Comparison of ENCODE assay signal across 2 cellular contexts in the genomic region with DNA sequence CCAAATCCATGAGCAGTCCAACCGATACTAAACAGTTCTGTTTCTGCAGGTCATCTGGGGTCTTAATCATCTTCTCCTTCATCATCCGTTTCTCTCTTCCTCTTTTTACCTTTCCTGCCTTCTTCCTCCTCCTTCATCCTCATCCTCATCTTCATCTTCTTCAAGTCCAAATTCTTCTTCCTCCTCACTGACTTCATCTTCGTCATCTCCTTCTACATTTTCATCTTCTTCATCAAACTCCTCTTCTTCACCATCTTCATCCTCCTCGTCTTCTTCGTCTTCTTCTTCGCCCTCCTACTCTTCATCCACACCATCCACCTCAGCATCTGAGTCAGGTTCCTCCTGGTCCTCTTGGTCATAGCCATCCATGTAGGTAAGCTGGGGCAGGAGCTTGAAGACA.
TF ChIP-seq lines count a peak whose summit lies in the region.

No MANE protein-coding gene starts in this region.

TF ChIP-seq in HEK293, 187 proteins besides CTCF, POLR2A, EP300 and RAD21:
- TF ChIP-seq ZNF624 (tag by site-specific recombination; IDR thresholded peaks at IDR 0.05) (no peak), ZNF311 (tag by site-specific recombination; IDR thresholded peaks at IDR 0.05; ENCODE audit: borderline replicate concordance) (0 out of 2 replicates have a peak, but pooled peaks have one; percentile 43), ZNF473 (tag by site-specific recombination; IDR thresholded peaks at IDR 0.05) (0 out of 2 replicates have a peak, but pooled peaks have one; percentile 48), ZNF664 (tag by site-specific recombination; IDR thresholded peaks at IDR 0.05) (no peak)
- TF ChIP-seq, protein P1, sequence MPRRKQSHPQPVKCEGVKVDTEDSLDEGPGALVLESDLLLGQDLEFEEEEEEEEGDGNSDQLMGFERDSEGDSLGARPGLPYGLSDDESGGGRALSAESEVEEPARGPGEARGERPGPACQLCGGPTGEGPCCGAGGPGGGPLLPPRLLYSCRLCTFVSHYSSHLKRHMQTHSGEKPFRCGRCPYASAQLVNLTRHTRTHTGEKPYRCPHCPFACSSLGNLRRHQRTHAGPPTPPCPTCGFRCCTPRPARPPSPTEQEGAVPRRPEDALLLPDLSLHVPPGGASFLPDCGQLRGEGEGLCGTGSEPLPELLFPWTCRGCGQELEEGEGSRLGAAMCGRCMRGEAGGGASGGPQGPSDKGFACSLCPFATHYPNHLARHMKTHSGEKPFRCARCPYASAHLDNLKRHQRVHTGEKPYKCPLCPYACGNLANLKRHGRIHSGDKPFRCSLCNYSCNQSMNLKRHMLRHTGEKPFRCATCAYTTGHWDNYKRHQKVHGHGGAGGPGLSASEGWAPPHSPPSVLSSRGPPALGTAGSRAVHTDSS (tag by site-specific recombination; IDR thresholded peaks at IDR 0.05): peak; percentile 100
- TF ChIP-seq, protein P2, sequence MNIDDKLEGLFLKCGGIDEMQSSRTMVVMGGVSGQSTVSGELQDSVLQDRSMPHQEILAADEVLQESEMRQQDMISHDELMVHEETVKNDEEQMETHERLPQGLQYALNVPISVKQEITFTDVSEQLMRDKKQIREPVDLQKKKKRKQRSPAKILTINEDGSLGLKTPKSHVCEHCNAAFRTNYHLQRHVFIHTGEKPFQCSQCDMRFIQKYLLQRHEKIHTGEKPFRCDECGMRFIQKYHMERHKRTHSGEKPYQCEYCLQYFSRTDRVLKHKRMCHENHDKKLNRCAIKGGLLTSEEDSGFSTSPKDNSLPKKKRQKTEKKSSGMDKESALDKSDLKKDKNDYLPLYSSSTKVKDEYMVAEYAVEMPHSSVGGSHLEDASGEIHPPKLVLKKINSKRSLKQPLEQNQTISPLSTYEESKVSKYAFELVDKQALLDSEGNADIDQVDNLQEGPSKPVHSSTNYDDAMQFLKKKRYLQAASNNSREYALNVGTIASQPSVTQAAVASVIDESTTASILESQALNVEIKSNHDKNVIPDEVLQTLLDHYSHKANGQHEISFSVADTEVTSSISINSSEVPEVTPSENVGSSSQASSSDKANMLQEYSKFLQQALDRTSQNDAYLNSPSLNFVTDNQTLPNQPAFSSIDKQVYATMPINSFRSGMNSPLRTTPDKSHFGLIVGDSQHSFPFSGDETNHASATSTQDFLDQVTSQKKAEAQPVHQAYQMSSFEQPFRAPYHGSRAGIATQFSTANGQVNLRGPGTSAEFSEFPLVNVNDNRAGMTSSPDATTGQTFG (tag by site-specific recombination; IDR thresholded peaks at IDR 0.05; ENCODE audit: borderline replicate concordance): 0 out of 2 replicates have a peak, but pooled peaks have one; percentile 41

TF ChIP-seq in K562, 482 proteins besides CTCF, POLR2A, EP300 and RAD21 (continues in another document):
- TF ChIP-seq YBX1 (IDR thresholded peaks at IDR 0.05) (no peak), CREB3L1 (IDR thresholded peaks at IDR 0.05; ENCODE audit: borderline replicate concordance, low read depth) (no peak), ERF (CRISPR knock-in tag; IDR thresholded peaks at IDR 0.05) (no peak), GATAD2B (IDR thresholded peaks at IDR 0.05; ENCODE audit: borderline replicate concordance) (no peak), PTBP1 (IDR thresholded peaks at IDR 0.05; ENCODE audit: low read depth, low read length) (no peak), MYBL2 (IDR thresholded peaks at IDR 0.05; ENCODE audit: low read depth) (no peak), MYBL2 (CRISPR knock-in tag; IDR thresholded peaks at IDR 0.05; ENCODE audit: borderline replicate concordance) (no peak), CTBP1 (IDR thresholded peaks at IDR 0.05; ENCODE audit: borderline replicate concordance) (0 out of 2 replicates have a peak, but pooled peaks have one; percentile 19), MITF (IDR thresholded peaks at IDR 0.05) (no peak), TBL1XR1 (IDR thresholded peaks at IDR 0.05; ENCODE audit: low read length in 2 of 2) (no peak), KDM4B (IDR thresholded peaks at IDR 0.05; ENCODE audit: borderline replicate concordance in 2 of 2, low read depth in 1 of 2) (no peak), NEUROD1 (IDR thresholded peaks at IDR 0.05; ENCODE audit: borderline replicate concordance, low read depth, low read length, partially characterized antibody) (no peak), ZNF639 (CRISPR knock-in tag; conservative IDR thresholded peaks at IDR 0.05 in 1 of 2, IDR thresholded peaks at IDR 0.05 in 1 of 2) (no peak), ZBTB26 (CRISPR knock-in tag; IDR thresholded peaks at IDR 0.05) (0 out of 2 replicates have a peak, but pooled peaks have one; percentile 40), ELF4 (CRISPR knock-in tag; IDR thresholded peaks at IDR 0.05) (0 out of 2 replicates have a peak, but pooled peaks have one; percentile 8), GABPB2 (CRISPR knock-in tag; conservative IDR thresholded peaks at IDR 0.05) (no peak), HDAC1 (IDR thresholded peaks at IDR 0.05) (peak in 1 of 2 experiments; percentile 38; a peak in 1 of 4 replicates), THRB (CRISPR knock-in tag; conservative IDR thresholded peaks at IDR 0.05) (0 out of 2 replicates have a peak, but pooled peaks have one; percentile 44), ZHX1 (conservative IDR thresholded peaks at IDR 0.05; ENCODE audit: low read length) (no peak), PREB (CRISPR knock-in tag; IDR thresholded peaks at IDR 0.05) (no peak), GMEB1 (CRISPR knock-in tag; IDR thresholded peaks at IDR 0.05) (no peak), ZNF311 (CRISPR knock-in tag; IDR thresholded peaks at IDR 0.05) (no peak), SPI1 (IDR thresholded peaks at IDR 0.05; ENCODE audit: borderline replicate concordance, low read depth, low read length) (0 out of 2 replicates have a peak, but pooled peaks have one; percentile 9)
- TF ChIP-seq, protein P3, sequence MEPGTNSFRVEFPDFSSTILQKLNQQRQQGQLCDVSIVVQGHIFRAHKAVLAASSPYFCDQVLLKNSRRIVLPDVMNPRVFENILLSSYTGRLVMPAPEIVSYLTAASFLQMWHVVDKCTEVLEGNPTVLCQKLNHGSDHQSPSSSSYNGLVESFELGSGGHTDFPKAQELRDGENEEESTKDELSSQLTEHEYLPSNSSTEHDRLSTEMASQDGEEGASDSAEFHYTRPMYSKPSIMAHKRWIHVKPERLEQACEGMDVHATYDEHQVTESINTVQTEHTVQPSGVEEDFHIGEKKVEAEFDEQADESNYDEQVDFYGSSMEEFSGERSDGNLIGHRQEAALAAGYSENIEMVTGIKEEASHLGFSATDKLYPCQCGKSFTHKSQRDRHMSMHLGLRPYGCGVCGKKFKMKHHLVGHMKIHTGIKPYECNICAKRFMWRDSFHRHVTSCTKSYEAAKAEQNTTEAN (CRISPR knock-in tag; IDR thresholded peaks at IDR 0.05): no peak
- TF ChIP-seq, protein P4, sequence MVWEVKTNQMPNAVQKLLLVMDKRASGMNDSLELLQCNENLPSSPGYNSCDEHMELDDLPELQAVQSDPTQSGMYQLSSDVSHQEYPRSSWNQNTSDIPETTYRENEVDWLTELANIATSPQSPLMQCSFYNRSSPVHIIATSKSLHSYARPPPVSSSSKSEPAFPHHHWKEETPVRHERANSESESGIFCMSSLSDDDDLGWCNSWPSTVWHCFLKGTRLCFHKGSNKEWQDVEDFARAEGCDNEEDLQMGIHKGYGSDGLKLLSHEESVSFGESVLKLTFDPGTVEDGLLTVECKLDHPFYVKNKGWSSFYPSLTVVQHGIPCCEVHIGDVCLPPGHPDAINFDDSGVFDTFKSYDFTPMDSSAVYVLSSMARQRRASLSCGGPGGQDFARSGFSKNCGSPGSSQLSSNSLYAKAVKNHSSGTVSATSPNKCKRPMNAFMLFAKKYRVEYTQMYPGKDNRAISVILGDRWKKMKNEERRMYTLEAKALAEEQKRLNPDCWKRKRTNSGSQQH (CRISPR knock-in tag; IDR thresholded peaks at IDR 0.05): 0 out of 2 replicates have a peak, but pooled peaks have one; percentile 67
- TF ChIP-seq, protein P5, sequence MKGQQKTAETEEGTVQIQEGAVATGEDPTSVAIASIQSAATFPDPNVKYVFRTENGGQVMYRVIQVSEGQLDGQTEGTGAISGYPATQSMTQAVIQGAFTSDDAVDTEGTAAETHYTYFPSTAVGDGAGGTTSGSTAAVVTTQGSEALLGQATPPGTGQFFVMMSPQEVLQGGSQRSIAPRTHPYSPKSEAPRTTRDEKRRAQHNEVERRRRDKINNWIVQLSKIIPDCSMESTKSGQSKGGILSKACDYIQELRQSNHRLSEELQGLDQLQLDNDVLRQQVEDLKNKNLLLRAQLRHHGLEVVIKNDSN (CRISPR knock-in tag; IDR thresholded peaks at IDR 0.05): no peak
